In the genomic region with DNA sequence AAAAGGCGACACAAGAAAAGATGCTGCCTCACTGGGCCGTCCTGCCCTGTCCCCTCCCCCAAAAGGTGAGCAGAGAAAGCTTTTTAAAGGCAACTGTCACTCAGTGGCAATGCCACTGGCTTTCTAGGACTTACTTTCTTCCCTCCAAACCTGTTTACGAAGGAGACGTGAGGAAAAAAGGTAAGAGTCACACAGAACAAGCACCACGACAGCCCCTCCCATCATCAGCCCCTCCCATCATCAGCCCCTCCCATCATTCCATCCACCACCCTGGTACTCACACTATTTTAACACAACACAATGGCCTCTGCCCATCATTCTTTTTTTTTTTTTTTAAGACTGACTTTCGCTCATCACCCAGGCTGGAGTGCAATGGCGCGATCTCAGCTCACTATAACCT, we compare ENCODE assay signal across 24 cellular contexts.
DNase-seq lines count a peak whose midpoint lies in the region; ATAC-seq, FAIRE-seq and TF ChIP-seq lines count a peak whose summit lies in the region.
"Had no signal": no experiment of that assay in that cellular context is flagged by ENCODE, and none has a peak within 500 bp of the region (broad histone marks: within the 10 kb centered on the region; RNA-seq: fewer than 3 reads in every experiment).

No MANE protein-coding gene starts in this region.

- no peak for FAIRE-seq in D721Med (lab: Jason Lieb, UNC)
- FAIRE-seq: kidney, RCC 7860 had no signal

- H3K27ac ChIP-seq in iPS-20b (ENCODE audit: low read length) = peak overlapping the region; percentile 22

- H3K27me3 ChIP-seq in iPS-20b (ENCODE audit: insufficient read depth, low read length) (no peaks in the 10 kb centered on the region), skeletal muscle satellite cell (ENCODE audit: control insufficient read depth, insufficient read depth, low read length) (peaks cover 20% of the 10 kb centered on the region)
- H3K27me3 ChIP-seq: ascending aorta, ovary had no signal

- POLR2A ChIA-PET in WTC11 (lab: Charles Lee) = no interaction called here

- no peaks in the 10 kb centered on the region for H3K9me3 Mint-ChIP-seq in WTC11
- H3K9me3 Mint-ChIP-seq in activated T-helper 2 cell treated with anti-CD3 and anti-CD28 coated beads, Interferon-gamma antibody, Interleukin-2, Interleukin-4, amounts not matched to agents 10 μg/mL and 5 μg/mL and 100 μg/mL, durations not matched to agents 14 hours and 24 hours and 36 hours = no peaks in the 10 kb centered on the region
- H3K9me3 Mint-ChIP-seq: activated B cell treated with CpG ODN at 0.5 μM for 24 hours; naive B cell; T-helper 2 cell treated with Interferon-gamma antibody and Interleukin-4, amounts not matched to agents 5 μg/mL and 100 μg/mL, for 36 hours had no signal

- no peak overlapping the region for H3K4me3 Mint-ChIP-seq in WTC11
- H3K4me3 Mint-ChIP-seq in activated T-helper 2 cell treated with anti-CD3 and anti-CD28 coated beads, Interferon-gamma antibody, Interleukin-2, Interleukin-4, amounts not matched to agents 10 μg/mL and 5 μg/mL and 100 μg/mL, durations not matched to agents 14 hours and 24 hours and 36 hours (ENCODE audit: low read depth) = no peak overlapping the region
- H3K4me3 Mint-ChIP-seq: activated B cell treated with CpG ODN at 0.5 μM for 24 hours; naive B cell; T-helper 2 cell treated with Interferon-gamma antibody and Interleukin-4, amounts not matched to agents 5 μg/mL and 100 μg/mL, for 36 hours had no signal

- peak; percentile 35; the same call in 1 of the 2 replicates for ATAC-seq in WTC11

- H3K9ac ChIP-seq in iPS-20b (ENCODE audit: low read depth, low read length) (no peak overlapping the region; the same call in 1 of the 2 replicates), skeletal muscle satellite cell (ENCODE audit: low read depth, low read length) (peak overlapping the region; percentile 32)
- H3K9ac ChIP-seq: SK-N-SH had no signal

- no peaks in the 10 kb centered on the region for H3K27me3 Mint-ChIP-seq in WTC11 (ENCODE audit: low read depth)
- peaks cover 20% of the 10 kb centered on the region for H3K27me3 Mint-ChIP-seq in activated T-helper 2 cell treated with anti-CD3 and anti-CD28 coated beads, Interferon-gamma antibody, Interleukin-2, Interleukin-4, amounts not matched to agents 10 μg/mL and 5 μg/mL and 100 μg/mL, durations not matched to agents 14 hours and 24 hours and 36 hours (ENCODE audit: low read depth)

- DNase-seq in ELF-1 (ENCODE audit: low read depth, low spot score) (peak; percentile 35), WTC11 (ENCODE audit: low spot score) (no peak), Kasumi-1 (lab: John Stamatoyannopoulos, UW) (no peak), NCI-H82 (lab: John Stamatoyannopoulos, UW) (no peak), D721Med (ENCODE audit: insufficient read length, low spot score) (no peak)
- no peak for DNase-seq in activated T-helper 2 cell treated with anti-CD3 and anti-CD28 coated beads, Interferon-gamma antibody, Interleukin-2, Interleukin-4, amounts not matched to agents 10 μg/mL and 5 μg/mL and 100 μg/mL, durations not matched to agents 14 hours and 24 hours and 36 hours (ENCODE audit: low spot score)
- DNase-seq: activated B cell treated with CpG ODN at 0.5 μM for 24 hours; activated naive CD4-positive, alpha-beta T cell treated with anti-CD3 and anti-CD28 coated beads, Interleukin-2, amount 50 U/mL, for 16 hours; activated T-cell treated with anti-CD3 and anti-CD28 coated beads, Interleukin-2, amount 50 U/mL, for 48 hours; C1 segment of cervical spinal cord; hypothalamus; kidney; naive B cell; NCI-H1417 treated with DMSO at 0.1 percent for 48 hours; NCI-H510A treated with DMSO at 0.1 percent for 48 hours; ovary; SK-N-SH; stimulated activated naive CD4-positive, alpha-beta T cell treated with Interleukin-2 at 50 U/mL for 16 hours had no signal

- TF ChIP-seq CTCF in WTC11 (IDR thresholded peaks at IDR 0.05) (no peak), D721Med (IDR thresholded peaks at IDR 0.05; ENCODE audit: insufficient read depth, missing control alignments) (no peak)

- CTCF ChIA-PET in WTC11 (lab: Charles Lee) = interaction anchor here (0.9 to 4.8 kb wide), 2 partner anchors 23 to 78 kb away, joined by 3 to 32 read pairs; no protein-coding TSS in a partner anchor

- peak overlapping the region; percentile 89; the same call in 1 of the 2 replicates for H3K27ac Mint-ChIP-seq in WTC11
- H3K27ac Mint-ChIP-seq in activated T-helper 2 cell treated with anti-CD3 and anti-CD28 coated beads, Interferon-gamma antibody, Interleukin-2, Interleukin-4, amounts not matched to agents 10 μg/mL and 5 μg/mL and 100 μg/mL, durations not matched to agents 14 hours and 24 hours and 36 hours = no peak overlapping the region
- H3K27ac Mint-ChIP-seq: activated B cell treated with CpG ODN at 0.5 μM for 24 hours; naive B cell; T-helper 2 cell treated with Interferon-gamma antibody and Interleukin-4, amounts not matched to agents 5 μg/mL and 100 μg/mL, for 36 hours had no signal

- peak overlapping the region; percentile 76 for H3K4me2 ChIP-seq in skeletal muscle satellite cell (ENCODE audit: low read length)
- H3K4me2 ChIP-seq: SK-N-SH had no signal

- intact Hi-C loops in activated T-helper 2 cell treated with anti-CD3 and anti-CD28 coated beads, Interferon-gamma antibody, Interleukin-2, Interleukin-4, amounts not matched to agents 10 μg/mL and 5 μg/mL and 100 μg/mL, durations not matched to agents 14 hours and 24 hours and 36 hours (cut with micrococcal nuclease) = no loop called here

- H3K36me3 ChIP-seq in iPS-20b (ENCODE audit: insufficient read depth, low read depth, low read length) = no peaks in the 10 kb centered on the region
- no peaks in the 10 kb centered on the region for H3K36me3 ChIP-seq in skeletal muscle satellite cell (ENCODE audit: insufficient read depth, low read length)
- H3K36me3 ChIP-seq: ascending aorta, ovary had no signal

- H3K9me3 ChIP-seq in iPS-20b (ENCODE audit: insufficient read depth, low read depth, low read length) (no peaks in the 10 kb centered on the region), skeletal muscle satellite cell (replicated peaks; ENCODE audit: low read length) (no peaks in the 10 kb centered on the region)
- H3K9me3 ChIP-seq: ascending aorta, ovary, SK-N-SH had no signal

- H3K36me3 Mint-ChIP-seq in WTC11 = no peaks in the 10 kb centered on the region
- no peaks in the 10 kb centered on the region for H3K36me3 Mint-ChIP-seq in activated T-helper 2 cell treated with anti-CD3 and anti-CD28 coated beads, Interferon-gamma antibody, Interleukin-2, Interleukin-4, amounts not matched to agents 10 μg/mL and 5 μg/mL and 100 μg/mL, durations not matched to agents 14 hours and 24 hours and 36 hours (ENCODE audit: low read depth)
- H3K36me3 Mint-ChIP-seq: naive B cell had no signal

- peaks cover 71% of the 10 kb centered on the region for H3K4me1 Mint-ChIP-seq in WTC11
- no peaks in the 10 kb centered on the region for H3K4me1 Mint-ChIP-seq in activated T-helper 2 cell treated with anti-CD3 and anti-CD28 coated beads, Interferon-gamma antibody, Interleukin-2, Interleukin-4, amounts not matched to agents 10 μg/mL and 5 μg/mL and 100 μg/mL, durations not matched to agents 14 hours and 24 hours and 36 hours (ENCODE audit: low read depth)
- H3K4me1 Mint-ChIP-seq: activated B cell treated with CpG ODN at 0.5 μM for 24 hours had no signal

- H3K4me1 ChIP-seq in iPS-20b (ENCODE audit: insufficient read depth, low read length) (peaks cover 23% of the 10 kb centered on the region), skeletal muscle satellite cell (ENCODE audit: control insufficient read depth, insufficient read depth, low read length) (peaks cover 24% of the 10 kb centered on the region)

- H3K4me3 ChIP-seq in iPS-20b (ENCODE audit: low read length) (no peak overlapping the region), skeletal muscle satellite cell (ENCODE audit: low read length) (peak overlapping the region; percentile 45)
- H3K4me3 ChIP-seq: ascending aorta, ovary, skin epidermis had no signal

TF ChIP-seq in WTC11, 78 proteins besides CTCF, POLR2A, EP300 and RAD21:
- no peak for TF ChIP-seq RORB (CRISPR knock-in tag; IDR thresholded peaks at IDR 0.05)
- TF ChIP-seq ZNF423 (CRISPR knock-in tag; IDR thresholded peaks at IDR 0.05) = no peak
- TF ChIP-seq, protein P1, sequence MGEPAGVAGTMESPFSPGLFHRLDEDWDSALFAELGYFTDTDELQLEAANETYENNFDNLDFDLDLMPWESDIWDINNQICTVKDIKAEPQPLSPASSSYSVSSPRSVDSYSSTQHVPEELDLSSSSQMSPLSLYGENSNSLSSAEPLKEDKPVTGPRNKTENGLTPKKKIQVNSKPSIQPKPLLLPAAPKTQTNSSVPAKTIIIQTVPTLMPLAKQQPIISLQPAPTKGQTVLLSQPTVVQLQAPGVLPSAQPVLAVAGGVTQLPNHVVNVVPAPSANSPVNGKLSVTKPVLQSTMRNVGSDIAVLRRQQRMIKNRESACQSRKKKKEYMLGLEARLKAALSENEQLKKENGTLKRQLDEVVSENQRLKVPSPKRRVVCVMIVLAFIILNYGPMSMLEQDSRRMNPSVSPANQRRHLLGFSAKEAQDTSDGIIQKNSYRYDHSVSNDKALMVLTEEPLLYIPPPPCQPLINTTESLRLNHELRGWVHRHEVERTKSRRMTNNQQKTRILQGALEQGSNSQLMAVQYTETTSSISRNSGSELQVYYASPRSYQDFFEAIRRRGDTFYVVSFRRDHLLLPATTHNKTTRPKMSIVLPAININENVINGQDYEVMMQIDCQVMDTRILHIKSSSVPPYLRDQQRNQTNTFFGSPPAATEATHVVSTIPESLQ (CRISPR knock-in tag; IDR thresholded peaks at IDR 0.05) = no peak
- TF ChIP-seq, protein P2, sequence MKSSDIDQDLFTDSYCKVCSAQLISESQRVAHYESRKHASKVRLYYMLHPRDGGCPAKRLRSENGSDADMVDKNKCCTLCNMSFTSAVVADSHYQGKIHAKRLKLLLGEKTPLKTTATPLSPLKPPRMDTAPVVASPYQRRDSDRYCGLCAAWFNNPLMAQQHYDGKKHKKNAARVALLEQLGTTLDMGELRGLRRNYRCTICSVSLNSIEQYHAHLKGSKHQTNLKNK (CRISPR knock-in tag; IDR thresholded peaks at IDR 0.05) = no peak
